ENCODE assay signal across 8 cellular contexts in the genomic region with DNA sequence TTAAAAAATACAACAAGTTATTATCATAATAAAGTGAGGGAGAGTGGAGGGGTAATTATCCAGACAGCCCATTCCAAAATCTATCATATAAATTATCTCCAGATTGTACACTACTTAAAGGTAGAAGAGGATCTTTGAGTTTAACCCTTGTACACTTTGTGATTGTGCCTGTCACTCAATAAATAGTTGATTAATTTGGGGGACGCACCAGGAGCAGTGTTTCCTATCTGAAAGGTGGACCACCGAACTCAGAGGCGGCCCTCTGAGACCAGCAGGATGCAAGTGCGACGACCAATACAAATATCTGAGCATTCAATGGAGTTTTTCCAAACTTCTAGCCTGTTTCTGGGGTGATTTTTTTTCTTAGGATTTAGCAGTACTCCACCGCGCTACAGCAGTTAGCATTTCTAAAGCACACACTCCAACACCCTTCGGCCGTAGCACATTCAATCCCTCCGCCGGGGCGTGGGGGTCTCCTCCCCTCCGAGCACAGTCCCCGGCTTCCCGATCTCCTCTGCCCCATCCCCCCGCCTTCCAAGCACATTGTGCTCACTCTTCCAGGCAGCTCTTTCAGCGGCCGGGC. TPM values are rescaled to one million over a fixed set of nuclear protein-coding genes. Genes with fewer than 3 reads are reported as not detected.
DNase-seq lines count a peak whose midpoint lies in the region; ATAC-seq and TF ChIP-seq lines count a peak whose summit lies in the region.

No MANE protein-coding gene starts in this region.

- H2BK12ac ChIP-seq in neuronal stem cell (ENCODE audit: low read length) = no peak overlapping the region

- peaks cover 34% of the 10 kb centered on the region for H3K27me3 ChIP-seq in CD8-positive, alpha-beta memory T cell (ENCODE audit: insufficient read depth, low read length, poor library complexity, severe bottlenecking)
- H3K27me3 ChIP-seq in neuronal stem cell (ENCODE audit: control insufficient read depth in 3 of 3, insufficient read depth in 3 of 3, low read depth in 1 of 3, low read length in 3 of 3) = no peaks in the 10 kb centered on the region

- H3K27me3 Mint-ChIP-seq in CD8-positive, alpha-beta memory T cell = peaks cover 40 to 62% of the 10 kb centered on the region in 2 donors
- peaks cover 17% of the 10 kb centered on the region for H3K27me3 Mint-ChIP-seq in endothelial cell (ENCODE audit: unreplicated experiment)

- H3K4me1 Mint-ChIP-seq in CD8-positive, alpha-beta memory T cell = peaks cover 15 to 31% (median 31%) of the 10 kb centered on the region in 3 donors
- peaks cover 33% of the 10 kb centered on the region for H3K4me1 Mint-ChIP-seq in endothelial cell (ENCODE audit: unreplicated experiment)

- CTCF ChIA-PET in CD8-positive, alpha-beta memory T cell (lab: Charles Lee) = no interaction called here

- peak overlapping the region; percentile 89 for H2AFZ ChIP-seq in neuronal stem cell (ENCODE audit: low read length)

- H3K4ac ChIP-seq in neuronal stem cell (ENCODE audit: low read length) = no peak overlapping the region

- H2BK5ac ChIP-seq in neuronal stem cell (ENCODE audit: low read length) = peak overlapping the region; percentile 94

- H3K36me3 ChIP-seq in CD8-positive, alpha-beta memory T cell (ENCODE audit: insufficient read depth, low read length) = no peaks in the 10 kb centered on the region
- no peaks in the 10 kb centered on the region for H3K36me3 ChIP-seq in neuronal stem cell (replicated peaks in 1 of 2; ENCODE audit: control insufficient read depth in 2 of 2, insufficient read depth in 2 of 2, low read length in 2 of 2)

- H3K4me1 ChIP-seq in CD8-positive, alpha-beta memory T cell (ENCODE audit: insufficient read depth, low read length) = peaks cover 17% of the 10 kb centered on the region
- peaks cover 4 to 11% of the 10 kb centered on the region in 2 donors for H3K4me1 ChIP-seq in neuronal stem cell (ENCODE audit: control insufficient read depth in 2 of 2, insufficient read depth in 1 of 2, low read depth in 1 of 2, low read length in 2 of 2)

- peak overlapping the region; percentile 94 for H3K18ac ChIP-seq in neuronal stem cell (ENCODE audit: low read length)

- H3K27ac ChIP-seq in CD8-positive, alpha-beta memory T cell (ENCODE audit: low read depth, low read length) = no peak overlapping the region
- H3K27ac ChIP-seq in neuronal stem cell (replicated peaks; ENCODE audit: low read length) = peak overlapping the region; percentile 99

- peak overlapping the region; percentile 95 for H3K4me2 ChIP-seq in neuronal stem cell (ENCODE audit: insufficient read depth, low read length, poor library complexity, severe bottlenecking)

- no peak overlapping the region for H3K14ac ChIP-seq in neuronal stem cell (ENCODE audit: low read length)

- no peaks in the 10 kb centered on the region for H3K9me3 Mint-ChIP-seq in CD8-positive, alpha-beta memory T cell
- no peaks in the 10 kb centered on the region for H3K9me3 Mint-ChIP-seq in endothelial cell (ENCODE audit: unreplicated experiment)

- no peak overlapping the region for H2BK15ac ChIP-seq in neuronal stem cell (ENCODE audit: low read length)

- POLR2A ChIA-PET in CD8-positive, alpha-beta memory T cell (lab: Charles Lee) = interaction anchor here (0.6 kb wide), 1 partner anchor 13 kb away, joined by 3 read pairs; no protein-coding TSS in a partner anchor

- no peak for ATAC-seq in GM19324 (IDR thresholded peaks at IDR 0.05; ENCODE audit: low FRiP score, unreplicated experiment)
- no peak for ATAC-seq in GM18909 (IDR thresholded peaks at IDR 0.05; ENCODE audit: poor library complexity, unreplicated experiment)

- no peak overlapping the region for H3K9ac ChIP-seq in neuronal stem cell (ENCODE audit: low read depth, low read length, poor library complexity)

- no peaks in the 10 kb centered on the region for H3K9me3 ChIP-seq in CD8-positive, alpha-beta memory T cell (ENCODE audit: low read length)
- H3K9me3 ChIP-seq in neuronal stem cell (replicated peaks in 1 of 2; ENCODE audit: control insufficient read depth in 2 of 2, insufficient read depth in 1 of 2, low read depth in 1 of 2, low read length in 2 of 2) = no peaks in the 10 kb centered on the region

- peak overlapping the region; percentile 51 to 81 (median 74) for H3K4me3 Mint-ChIP-seq in CD8-positive, alpha-beta memory T cell
- H3K4me3 Mint-ChIP-seq in endothelial cell (ENCODE audit: unreplicated experiment) = peak overlapping the region; percentile 96

- WGBS in neuronal stem cell (ENCODE audit: extremely low coverage in 2 of 2, insufficient read length in 2 of 2, insufficient replicate concordance in 1 of 2), 2 donors = no CpG with 5 or more reads among the region's 18 CpGs

- H4K8ac ChIP-seq in neuronal stem cell (ENCODE audit: low read depth, low read length) = no peak overlapping the region

- H3K4me3 ChIP-seq in CD8-positive, alpha-beta memory T cell (ENCODE audit: low read length) = peak overlapping the region; percentile 37
- H3K4me3 ChIP-seq in neuronal stem cell (ENCODE audit: low read length in 2 of 2) = peak overlapping the region; percentile 62 to 80

- H2AK5ac ChIP-seq in neuronal stem cell (ENCODE audit: low read depth, low read length) = peak overlapping the region; percentile 37

- H3K23ac ChIP-seq in neuronal stem cell (ENCODE audit: low read depth, low read length, poor library complexity) = no peak overlapping the region

- no peak overlapping the region for H3K27ac Mint-ChIP-seq in CD8-positive, alpha-beta memory T cell
- H3K27ac Mint-ChIP-seq in endothelial cell (ENCODE audit: unreplicated experiment) = peak overlapping the region; percentile 95

- DNase-seq in CD8-positive, alpha-beta memory T cell = no peak
- DNase-seq in NCI-H1694 treated with DMSO at 0.1 percent for 48 hours (lab: John Stamatoyannopoulos, UW) (peak; percentile 15), endothelial cell (ENCODE audit: low spot score) (no peak), neuronal stem cell (ENCODE audit: low spot score) (no peak), NCI-H2029 treated with DMSO at 0.1 percent for 48 hours (lab: John Stamatoyannopoulos, UW) (no peak), GM03348 (ENCODE audit: low spot score) (no peak)

- TF ChIP-seq CTCF in endothelial cell (IDR thresholded peaks at IDR 0.05; ENCODE audit: unreplicated experiment) = no peak

- no peak overlapping the region for H2BK120ac ChIP-seq in neuronal stem cell (ENCODE audit: low read depth, low read length)

- H3K36me3 Mint-ChIP-seq in CD8-positive, alpha-beta memory T cell = peaks cover 0 to 4% (median 4%) of the 10 kb centered on the region in 3 donors
- peaks cover 18% of the 10 kb centered on the region for H3K36me3 Mint-ChIP-seq in endothelial cell (ENCODE audit: low read depth, unreplicated experiment)

- H3K79me1 ChIP-seq in neuronal stem cell (ENCODE audit: low read depth, low read length) = peaks cover 3% of the 10 kb centered on the region

- no peak overlapping the region for H4K91ac ChIP-seq in neuronal stem cell (ENCODE audit: low read depth, low read length, poor library complexity)

RNA-seq across cellular contexts. Expression of a gene that starts 1.0 kb away (rescaled TPM):
- total RNA-seq in CD8-positive, alpha-beta memory T cell = not detected
- polyA plus RNA-seq in CD8-positive, alpha-beta memory T cell = not detected
- total RNA-seq in endothelial cell (ENCODE audit: unreplicated experiment) = 65.3 TPM
- 33.0 TPM for polyA plus RNA-seq in neuronal stem cell (2013, experiment 1 of 2)
- polyA plus RNA-seq in neuronal stem cell (2013, experiment 2 of 2) = 34.5 TPM

Comparison
In these comparisons a context has a peak if more than half of its experiments do, and no peak if none do; other contexts are left out.
1. RNA of a gene that starts 1.0 kb away (total RNA-seq): 65.3 TPM in endothelial cell (single experiment); not detected in CD8-positive, alpha-beta memory T cell; every median in the first group is over 10 times any median in the second.